ENCODE assay signal across 11 cellular contexts in genomic region chr1:100627018-100627716, GRCh38.
A peak's percentile ranks its signal among the peaks of the same experiment; 100 is the strongest.
DNase-seq lines count a peak whose midpoint lies in the region; ATAC-seq and TF ChIP-seq lines count a peak whose summit lies in the region.
"Had no signal": no experiment of that assay in that cellular context is flagged by ENCODE, and none has a peak within 500 bp of the region (broad histone marks: within the 10 kb centered on the region; RNA-seq: fewer than 3 reads in every experiment).

No MANE protein-coding gene starts in this region.

- H2AFZ ChIP-seq in smooth muscle cell (ENCODE audit: low read depth): no peak overlapping the region

- H3F3A ChIP-seq in smooth muscle cell (ENCODE audit: low read depth): peaks cover 13% of the 10 kb centered on the region

- no peak overlapping the region for H3K4me3 Mint-ChIP-seq in activated naive CD8-positive, alpha-beta T cell treated with anti-CD3 and anti-CD28 coated beads for 36 hours
- no peak overlapping the region for H3K4me3 Mint-ChIP-seq in activated naive CD8-positive, alpha-beta T cell treated with anti-CD3 and anti-CD28 coated beads, Interleukin-2, amount 50 U/mL, for 24 hours
- no peak overlapping the region for H3K4me3 Mint-ChIP-seq in T-helper 17 cell

- H3K79me2 ChIP-seq in smooth muscle cell (ENCODE audit: low read depth): no peaks in the 10 kb centered on the region

- peak overlapping the region; percentile 4 for H3K27ac Mint-ChIP-seq in activated naive CD8-positive, alpha-beta T cell treated with anti-CD3 and anti-CD28 coated beads for 36 hours
- no peak overlapping the region for H3K27ac Mint-ChIP-seq in activated naive CD8-positive, alpha-beta T cell treated with anti-CD3 and anti-CD28 coated beads, Interleukin-2, amount 50 U/mL, for 24 hours
- no peak overlapping the region for H3K27ac Mint-ChIP-seq in T-helper 17 cell

- no peaks in the 10 kb centered on the region for H3K27me3 Mint-ChIP-seq in activated naive CD8-positive, alpha-beta T cell treated with anti-CD3 and anti-CD28 coated beads for 36 hours
- H3K27me3 Mint-ChIP-seq in activated naive CD8-positive, alpha-beta T cell treated with anti-CD3 and anti-CD28 coated beads, Interleukin-2, amount 50 U/mL, for 24 hours: peaks cover 11% of the 10 kb centered on the region
- no peaks in the 10 kb centered on the region for H3K27me3 Mint-ChIP-seq in T-helper 17 cell

- no peak overlapping the region for H3K4me3 ChIP-seq in fibroblast of pulmonary artery (replicated peaks; ENCODE audit: low read depth, low read length)
- H3K4me3 ChIP-seq in smooth muscle cell: no peak overlapping the region
- H3K4me3 ChIP-seq: BLaER1 treated with 17β-estradiol and CSF1 and Interleukin-3, amounts not matched to agents 10 nM and 100 nM had no signal

- H3K4me1 ChIP-seq in smooth muscle cell (ENCODE audit: low read depth): peaks cover 17% of the 10 kb centered on the region

- WGBS in smooth muscle cell (ENCODE audit: low lambda C conversion rate): 35% methylated on average over 5 of the region's 5 CpGs

- H3K36me3 Mint-ChIP-seq in activated naive CD8-positive, alpha-beta T cell treated with anti-CD3 and anti-CD28 coated beads for 36 hours: no peaks in the 10 kb centered on the region
- H3K36me3 Mint-ChIP-seq in activated naive CD8-positive, alpha-beta T cell treated with anti-CD3 and anti-CD28 coated beads, Interleukin-2, amount 50 U/mL, for 24 hours (ENCODE audit: low read depth): no peaks in the 10 kb centered on the region
- H3K36me3 Mint-ChIP-seq in T-helper 17 cell (ENCODE audit: low read depth): peaks cover 2% of the 10 kb centered on the region

- TF ChIP-seq CTCF in fibroblast of pulmonary artery (IDR thresholded peaks at IDR 0.05; ENCODE audit: low read length, missing control alignments) (no peak), smooth muscle cell (IDR thresholded peaks at IDR 0.05; ENCODE audit: borderline replicate concordance, insufficient read depth, poor library complexity, severe bottlenecking) (no peak)

- H3K27ac ChIP-seq in smooth muscle cell (ENCODE audit: low read depth): peak overlapping the region; percentile 94

- peaks cover 20% of the 10 kb centered on the region for H3K4me1 Mint-ChIP-seq in activated naive CD8-positive, alpha-beta T cell treated with anti-CD3 and anti-CD28 coated beads for 36 hours
- H3K4me1 Mint-ChIP-seq in activated naive CD8-positive, alpha-beta T cell treated with anti-CD3 and anti-CD28 coated beads, Interleukin-2, amount 50 U/mL, for 24 hours: peaks cover 30% of the 10 kb centered on the region
- no peaks in the 10 kb centered on the region for H3K4me1 Mint-ChIP-seq in T-helper 17 cell

- no peaks in the 10 kb centered on the region for H3K9me3 ChIP-seq in smooth muscle cell (replicated peaks; ENCODE audit: low read depth)
- H3K9me3 ChIP-seq in T-helper 17 cell (ENCODE audit: control insufficient read depth, low read length, poor library complexity, severe bottlenecking): no peaks in the 10 kb centered on the region
- H3K9me3 ChIP-seq: BLaER1 treated with 17β-estradiol and CSF1 and Interleukin-3, amounts not matched to agents 10 nM and 100 nM had no signal

- no peak for ATAC-seq in activated naive CD8-positive, alpha-beta T cell treated with anti-CD3 and anti-CD28 coated beads, Interleukin-2, amount 50 U/mL, for 24 hours
- no peak for ATAC-seq in T-helper 17 cell

- no peak for DNase-seq in activated naive CD8-positive, alpha-beta T cell treated with anti-CD3 and anti-CD28 coated beads for 36 hours
- DNase-seq in activated naive CD8-positive, alpha-beta T cell treated with anti-CD3 and anti-CD28 coated beads, Interleukin-2, amount 50 U/mL, for 24 hours: no peak
- DNase-seq in RPMI7951 (ENCODE audit: low read depth): peak; percentile 80
- peak; percentile 83 for DNase-seq in fibroblast of pulmonary artery (ENCODE audit: low read depth)
- no peak for DNase-seq in smooth muscle cell (lab: John Stamatoyannopoulos, UW; ENCODE audit: unreplicated experiment)
- DNase-seq in T-helper 17 cell: no peak
- DNase-seq in D341Med (ENCODE audit: low spot score): no peak
- no peak for DNase-seq in HT-29 (ENCODE audit: low spot score)
- DNase-seq: NCI-H446, SW 1271 had no signal

- peaks cover 2% of the 10 kb centered on the region for H3K9me3 Mint-ChIP-seq in activated naive CD8-positive, alpha-beta T cell treated with anti-CD3 and anti-CD28 coated beads for 36 hours
- H3K9me3 Mint-ChIP-seq in activated naive CD8-positive, alpha-beta T cell treated with anti-CD3 and anti-CD28 coated beads, Interleukin-2, amount 50 U/mL, for 24 hours: peaks cover 5% of the 10 kb centered on the region

- H3K9ac ChIP-seq in smooth muscle cell (ENCODE audit: low read depth): peak overlapping the region; percentile 54
- H3K9ac ChIP-seq: BLaER1 treated with 17β-estradiol and CSF1 and Interleukin-3, amounts not matched to agents 10 nM and 100 nM had no signal

- no peaks in the 10 kb centered on the region for H3K27me3 ChIP-seq in smooth muscle cell (ENCODE audit: low read depth)
- H3K27me3 ChIP-seq: BLaER1 treated with 17β-estradiol and CSF1 and Interleukin-3, amounts not matched to agents 10 nM and 100 nM had no signal

- H3K4me2 ChIP-seq in smooth muscle cell: peak overlapping the region; percentile 70

- no peaks in the 10 kb centered on the region for H3K36me3 ChIP-seq in smooth muscle cell (ENCODE audit: low read depth)
- H3K36me3 ChIP-seq: BLaER1 treated with 17β-estradiol and CSF1 and Interleukin-3, amounts not matched to agents 10 nM and 100 nM had no signal

- no peaks in the 10 kb centered on the region for H4K20me1 ChIP-seq in smooth muscle cell (ENCODE audit: low read depth)
- H4K20me1 ChIP-seq: BLaER1 treated with 17β-estradiol and CSF1 and Interleukin-3, amounts not matched to agents 10 nM and 100 nM had no signal

Comparison
In these comparisons a context has a peak if more than half of its experiments do, and no peak if none do; other contexts are left out.
1. DNase-seq: peak in RPMI7951 (single experiment) and fibroblast of pulmonary artery (single experiment); none in activated naive CD8-positive, alpha-beta T cell treated with anti-CD3 and anti-CD28 coated beads for 36 hours (single experiment), activated naive CD8-positive, alpha-beta T cell treated with anti-CD3 and anti-CD28 coated beads, Interleukin-2, amount 50 U/mL, for 24 hours (single experiment), smooth muscle cell (single experiment), T-helper 17 cell (0 of 3), D341Med (single experiment) and HT-29 (single experiment).